ENCODE assay signal across 1 cellular context in the genomic region with DNA sequence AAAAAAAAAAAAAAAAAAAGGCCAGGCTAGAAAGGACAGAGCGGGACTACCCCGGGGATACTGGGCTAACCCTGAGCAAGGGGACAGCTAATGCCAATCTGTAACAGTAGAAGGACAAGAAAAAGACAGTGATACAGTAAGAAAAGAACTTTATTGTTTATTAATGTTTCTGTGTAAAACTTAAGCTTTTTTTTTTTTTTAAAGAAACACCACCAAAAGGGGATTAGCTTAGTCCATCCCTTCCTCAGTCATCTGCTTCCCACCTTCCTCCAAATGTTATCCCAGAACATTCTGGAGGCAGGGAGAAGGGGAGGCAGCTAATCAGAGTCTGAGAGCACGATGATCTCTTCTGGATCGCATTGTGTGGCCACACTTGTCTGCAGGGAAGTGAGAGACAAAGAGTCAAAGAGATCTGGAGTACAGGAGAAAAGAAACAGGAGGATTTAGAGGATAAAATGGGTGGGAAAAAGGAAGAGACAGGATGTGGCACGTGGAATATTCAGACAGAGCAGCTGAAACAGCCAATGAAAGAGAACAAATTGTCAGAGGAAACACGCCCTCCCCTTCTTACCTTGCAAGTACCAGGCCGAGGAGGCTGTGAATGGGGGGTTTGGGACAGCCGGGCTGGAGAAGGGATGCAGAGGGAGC.
TF ChIP-seq lines count a peak whose summit lies in the region.

No MANE protein-coding gene starts in this region.

TF ChIP-seq in GM12878, 131 proteins besides CTCF, POLR2A, EP300 and RAD21:
- TF ChIP-seq, protein P1, sequence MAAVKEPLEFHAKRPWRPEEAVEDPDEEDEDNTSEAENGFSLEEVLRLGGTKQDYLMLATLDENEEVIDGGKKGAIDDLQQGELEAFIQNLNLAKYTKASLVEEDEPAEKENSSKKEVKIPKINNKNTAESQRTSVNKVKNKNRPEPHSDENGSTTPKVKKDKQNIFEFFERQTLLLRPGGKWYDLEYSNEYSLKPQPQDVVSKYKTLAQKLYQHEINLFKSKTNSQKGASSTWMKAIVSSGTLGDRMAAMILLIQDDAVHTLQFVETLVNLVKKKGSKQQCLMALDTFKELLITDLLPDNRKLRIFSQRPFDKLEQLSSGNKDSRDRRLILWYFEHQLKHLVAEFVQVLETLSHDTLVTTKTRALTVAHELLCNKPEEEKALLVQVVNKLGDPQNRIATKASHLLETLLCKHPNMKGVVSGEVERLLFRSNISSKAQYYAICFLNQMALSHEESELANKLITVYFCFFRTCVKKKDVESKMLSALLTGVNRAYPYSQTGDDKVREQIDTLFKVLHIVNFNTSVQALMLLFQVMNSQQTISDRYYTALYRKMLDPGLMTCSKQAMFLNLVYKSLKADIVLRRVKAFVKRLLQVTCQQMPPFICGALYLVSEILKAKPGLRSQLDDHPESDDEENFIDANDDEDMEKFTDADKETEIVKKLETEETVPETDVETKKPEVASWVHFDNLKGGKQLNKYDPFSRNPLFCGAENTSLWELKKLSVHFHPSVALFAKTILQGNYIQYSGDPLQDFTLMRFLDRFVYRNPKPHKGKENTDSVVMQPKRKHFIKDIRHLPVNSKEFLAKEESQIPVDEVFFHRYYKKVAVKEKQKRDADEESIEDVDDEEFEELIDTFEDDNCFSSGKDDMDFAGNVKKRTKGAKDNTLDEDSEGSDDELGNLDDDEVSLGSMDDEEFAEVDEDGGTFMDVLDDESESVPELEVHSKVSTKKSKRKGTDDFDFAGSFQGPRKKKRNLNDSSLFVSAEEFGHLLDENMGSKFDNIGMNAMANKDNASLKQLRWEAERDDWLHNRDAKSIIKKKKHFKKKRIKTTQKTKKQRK (IDR thresholded peaks at IDR 0.05; ENCODE audit: low read depth, low read length): no peak
- TF ChIP-seq KAT2A (conservative IDR thresholded peaks at IDR 0.05; ENCODE audit: control insufficient read depth, low read depth, low read length): no peak
- no peak for TF ChIP-seq CBX3 (IDR thresholded peaks at IDR 0.05; ENCODE audit: borderline replicate concordance, low read depth)
- TF ChIP-seq, protein P2, sequence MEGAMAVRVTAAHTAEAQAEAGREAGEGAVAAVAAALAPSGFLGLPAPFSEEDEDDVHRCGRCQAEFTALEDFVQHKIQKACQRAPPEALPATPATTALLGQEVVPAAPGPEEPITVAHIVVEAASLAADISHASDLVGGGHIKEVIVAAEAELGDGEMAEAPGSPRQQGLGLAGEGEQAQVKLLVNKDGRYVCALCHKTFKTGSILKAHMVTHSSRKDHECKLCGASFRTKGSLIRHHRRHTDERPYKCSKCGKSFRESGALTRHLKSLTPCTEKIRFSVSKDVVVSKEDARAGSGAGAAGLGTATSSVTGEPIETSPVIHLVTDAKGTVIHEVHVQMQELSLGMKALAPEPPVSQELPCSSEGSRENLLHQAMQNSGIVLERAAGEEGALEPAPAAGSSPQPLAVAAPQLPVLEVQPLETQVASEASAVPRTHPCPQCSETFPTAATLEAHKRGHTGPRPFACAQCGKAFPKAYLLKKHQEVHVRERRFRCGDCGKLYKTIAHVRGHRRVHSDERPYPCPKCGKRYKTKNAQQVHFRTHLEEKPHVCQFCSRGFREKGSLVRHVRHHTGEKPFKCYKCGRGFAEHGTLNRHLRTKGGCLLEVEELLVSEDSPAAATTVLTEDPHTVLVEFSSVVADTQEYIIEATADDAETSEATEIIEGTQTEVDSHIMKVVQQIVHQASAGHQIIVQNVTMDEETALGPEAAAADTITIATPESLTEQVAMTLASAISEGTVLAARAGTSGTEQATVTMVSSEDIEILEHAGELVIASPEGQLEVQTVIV (IDR thresholded peaks at IDR 0.05; ENCODE audit: borderline replicate concordance, partially characterized antibody): no peak
- no peak; the same call in 1 of the 2 replicates for TF ChIP-seq ZNF384 (IDR thresholded peaks at IDR 0.05; ENCODE audit: borderline replicate concordance, low read depth, low read length)
- TF ChIP-seq, protein P3, sequence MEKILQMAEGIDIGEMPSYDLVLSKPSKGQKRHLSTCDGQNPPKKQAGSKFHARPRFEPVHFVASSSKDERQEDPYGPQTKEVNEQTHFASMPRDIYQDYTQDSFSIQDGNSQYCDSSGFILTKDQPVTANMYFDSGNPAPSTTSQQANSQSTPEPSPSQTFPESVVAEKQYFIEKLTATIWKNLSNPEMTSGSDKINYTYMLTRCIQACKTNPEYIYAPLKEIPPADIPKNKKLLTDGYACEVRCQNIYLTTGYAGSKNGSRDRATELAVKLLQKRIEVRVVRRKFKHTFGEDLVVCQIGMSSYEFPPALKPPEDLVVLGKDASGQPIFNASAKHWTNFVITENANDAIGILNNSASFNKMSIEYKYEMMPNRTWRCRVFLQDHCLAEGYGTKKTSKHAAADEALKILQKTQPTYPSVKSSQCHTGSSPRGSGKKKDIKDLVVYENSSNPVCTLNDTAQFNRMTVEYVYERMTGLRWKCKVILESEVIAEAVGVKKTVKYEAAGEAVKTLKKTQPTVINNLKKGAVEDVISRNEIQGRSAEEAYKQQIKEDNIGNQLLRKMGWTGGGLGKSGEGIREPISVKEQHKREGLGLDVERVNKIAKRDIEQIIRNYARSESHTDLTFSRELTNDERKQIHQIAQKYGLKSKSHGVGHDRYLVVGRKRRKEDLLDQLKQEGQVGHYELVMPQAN (conservative IDR thresholded peaks at IDR 0.05): no peak
- 0 out of 2 replicates have a peak, but pooled peaks have one; percentile 4 for TF ChIP-seq MXI1 (IDR thresholded peaks at IDR 0.05; ENCODE audit: low read depth, low read length)
- no peak for TF ChIP-seq TCF3 (IDR thresholded peaks at IDR 0.05; ENCODE audit: borderline replicate concordance, insufficient read depth, low read depth, low read length)
- TF ChIP-seq, protein P4, sequence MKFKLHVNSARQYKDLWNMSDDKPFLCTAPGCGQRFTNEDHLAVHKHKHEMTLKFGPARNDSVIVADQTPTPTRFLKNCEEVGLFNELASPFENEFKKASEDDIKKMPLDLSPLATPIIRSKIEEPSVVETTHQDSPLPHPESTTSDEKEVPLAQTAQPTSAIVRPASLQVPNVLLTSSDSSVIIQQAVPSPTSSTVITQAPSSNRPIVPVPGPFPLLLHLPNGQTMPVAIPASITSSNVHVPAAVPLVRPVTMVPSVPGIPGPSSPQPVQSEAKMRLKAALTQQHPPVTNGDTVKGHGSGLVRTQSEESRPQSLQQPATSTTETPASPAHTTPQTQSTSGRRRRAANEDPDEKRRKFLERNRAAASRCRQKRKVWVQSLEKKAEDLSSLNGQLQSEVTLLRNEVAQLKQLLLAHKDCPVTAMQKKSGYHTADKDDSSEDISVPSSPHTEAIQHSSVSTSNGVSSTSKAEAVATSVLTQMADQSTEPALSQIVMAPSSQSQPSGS (IDR thresholded peaks at IDR 0.05; ENCODE audit: low read length): 0 out of 2 replicates have a peak, but pooled peaks have one; percentile 10
TF ChIP-seq in GM12878: peak in this region for 2.
